ENCODE assay signal across 8 cellular contexts in the genomic region with DNA sequence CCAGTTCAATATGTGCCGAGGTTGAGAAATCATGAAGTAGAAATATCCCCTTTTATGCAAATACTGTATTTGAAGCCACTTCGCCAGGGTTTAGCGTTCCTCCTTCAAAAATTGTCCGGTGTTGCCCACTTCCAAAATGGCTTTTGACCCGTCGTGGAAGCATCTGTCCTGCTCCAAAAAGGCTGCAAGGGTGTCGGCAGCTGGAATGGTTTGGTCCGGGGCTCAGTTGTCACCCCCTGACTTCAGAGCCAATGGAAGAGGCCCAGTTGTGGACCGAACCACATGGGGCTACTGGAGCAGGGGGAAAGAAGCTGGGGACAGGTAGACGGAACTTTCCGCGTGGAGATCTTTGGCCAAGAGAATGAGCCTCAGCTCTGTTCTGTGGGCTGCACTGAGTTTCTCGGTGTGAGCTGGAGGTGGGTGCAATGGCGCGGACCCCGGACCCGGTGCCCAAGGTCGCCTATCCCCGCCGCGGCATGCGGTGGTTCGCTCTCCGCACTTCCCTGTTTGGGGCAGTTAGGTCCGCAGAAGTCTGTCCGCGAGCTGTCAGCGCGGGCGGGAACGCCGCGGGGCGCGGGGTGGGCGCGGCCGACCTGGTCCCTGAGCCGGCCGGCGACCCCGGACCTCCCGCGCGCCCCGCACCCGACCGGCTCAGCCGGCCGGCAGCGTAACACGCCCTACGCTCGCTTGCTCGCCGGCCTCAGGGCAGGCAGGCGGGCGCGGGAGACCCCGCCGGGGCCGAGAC. TPM values are rescaled to one million over a fixed set of nuclear protein-coding genes. Genes with fewer than 3 reads are reported as not detected.
DNase-seq lines count a peak whose midpoint lies in the region; ATAC-seq lines count a peak whose summit lies in the region.

Gene ANKRD13A, plus strand, starts transcription at position 527 of the 745 bp plus-strand sequence. CDS start 259 bp downstream, outside the sequence.

- peak; percentile 48 for ATAC-seq in GM19455 (IDR thresholded peaks at IDR 0.05; ENCODE audit: unreplicated experiment)

- POLR2A ChIA-PET in activated CD8-positive, alpha-beta memory T cell treated with anti-CD3 and anti-CD28 coated beads for 36 hours (lab: Charles Lee), result interaction anchor here (0.5 to 1.1 kb wide), 4 partner anchors 11 to 283 kb away, joined by 3 read pairs; no protein-coding TSS in a partner anchor

- DNase-seq in C1 segment of cervical spinal cord (lab: John Stamatoyannopoulos, UW) (peak; percentile 32 to 97 (median 90)), HT1080 (ENCODE audit: low read depth) (peak; percentile 86), NOMO-1 (lab: John Stamatoyannopoulos, UW; ENCODE audit: unreplicated experiment in 2 of 2) (peak; percentile 85 to 90), lung microvascular endothelial cell (ENCODE audit: low read depth in 2 of 2) (peak; percentile 97)
- DNase-seq in effector CD8-positive, alpha-beta T cell (lab: John Stamatoyannopoulos, UW), result peak; percentile 79
- DNase-seq in stimulated activated CD4-positive, alpha-beta T cell treated with anti-CD3 and anti-CD28 coated beads, TNF-alpha, amount 100 ng/mL, for 4 hours (ENCODE audit: low read depth in 3 of 3), result peak; percentile 69 to 75 (median 71)

- CTCF ChIA-PET in activated CD8-positive, alpha-beta memory T cell treated with anti-CD3 and anti-CD28 coated beads for 36 hours (lab: Charles Lee), result interaction anchor here (0.9 to 1.0 kb wide), 2 partner anchors 17 to 432 kb away, joined by 3 to 5 read pairs; no protein-coding TSS in a partner anchor

RNA-seq across cellular contexts. Expression of gene ANKRD13A, which starts in this region (rescaled TPM):
- total RNA-seq in HT1080 (2014; rRNA removed; shearing (Covaris generic)), result 36.4 and 40.6 TPM in 2 replicates
- 33.6 and 35.0 TPM in 2 replicates for polyA plus RNA-seq in HT1080 (2015; cell fraction: cytosol; rRNA removed)
- 61.4 and 63.0 TPM in 2 replicates for polyA plus RNA-seq in HT1080 (2015; cell fraction: nucleus; rRNA removed)
- 10 to 100 TPM; 30.4 to 32.1 TPM for total RNA-seq in activated CD8-positive, alpha-beta memory T cell treated with anti-CD3 and anti-CD28 coated beads for 36 hours
- 38.4 and 45.6 TPM in 2 replicates for total RNA-seq in lung microvascular endothelial cell

Comparison
In these comparisons a context has a peak if more than half of its experiments do, and no peak if none do; other contexts are left out.
1. Peak in every context shown above with its lines: DNase-seq and ATAC-seq.